ENCODE assay signal across 1 cellular context in genomic region chr5:151463137-151464029, GRCh38.
TF ChIP-seq lines count a peak whose summit lies in the region.

No MANE protein-coding gene starts in this region.

TF ChIP-seq in GM12878, 131 proteins besides CTCF, POLR2A, EP300 and RAD21:
- TF ChIP-seq IKZF1 (conservative IDR thresholded peaks at IDR 0.05) (no peak), ZBTB33 (IDR thresholded peaks at IDR 0.05) (no peak), IRF5 (IDR thresholded peaks at IDR 0.05; ENCODE audit: borderline replicate concordance) (no peak), NRF1 (conservative IDR thresholded peaks at IDR 0.05; ENCODE audit: low read depth, low read length) (no peak), IKZF2 (IDR thresholded peaks at IDR 0.05) (no peak), MTA2 (IDR thresholded peaks at IDR 0.05; ENCODE audit: low read depth) (no peak), CEBPZ (IDR thresholded peaks at IDR 0.05; ENCODE audit: low read depth, low read length) (no peak), USF2 (IDR thresholded peaks at IDR 0.05; ENCODE audit: borderline replicate concordance, low read depth, low read length) (no peak), ATF2 (IDR thresholded peaks at IDR 0.05; ENCODE audit: low read length) (no peak), REST (IDR thresholded peaks at IDR 0.05; ENCODE audit: low read depth, low read length) (no peak), ZZZ3 (IDR thresholded peaks at IDR 0.05; ENCODE audit: control insufficient read depth, insufficient read length, low read depth) (no peak), SMC3 (IDR thresholded peaks at IDR 0.05; ENCODE audit: borderline replicate concordance, low read length) (no peak), SMAD1 (IDR thresholded peaks at IDR 0.05; ENCODE audit: low read depth, partially characterized antibody) (no peak), POU2F2 (IDR thresholded peaks at IDR 0.05; ENCODE audit: borderline replicate concordance, low read depth, low read length) (no peak), ZSCAN29 (IDR thresholded peaks at IDR 0.05) (no peak)
